ENCODE assay signal across 10 cellular contexts in the genomic region with DNA sequence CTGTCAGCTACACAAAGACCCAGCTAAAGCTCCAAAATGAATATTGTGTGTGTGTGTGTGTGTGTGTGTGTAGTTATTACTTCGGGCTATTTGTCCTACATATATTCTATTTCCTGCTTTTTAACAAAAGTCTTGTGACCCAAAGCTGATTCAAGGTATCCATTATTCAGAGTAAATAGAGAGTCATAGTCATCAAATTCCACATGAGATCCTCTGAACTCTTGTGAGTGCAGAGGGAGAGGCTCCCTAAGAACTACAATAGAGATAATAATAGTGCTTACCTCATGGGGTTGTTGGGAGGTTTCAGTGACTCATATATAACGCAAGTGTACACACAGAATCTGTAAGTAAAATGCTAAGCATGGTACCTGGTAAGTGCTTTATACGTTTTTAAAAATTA. TPM values are rescaled to one million over a fixed set of nuclear protein-coding genes. Genes with fewer than 3 reads are reported as not detected.
DNase-seq lines count a peak whose midpoint lies in the region; ATAC-seq, FAIRE-seq and TF ChIP-seq lines count a peak whose summit lies in the region.
"Had no signal": no experiment of that assay in that cellular context is flagged by ENCODE, and none has a peak within 500 bp of the region (broad histone marks: within the 10 kb centered on the region; RNA-seq: fewer than 3 reads in every experiment).

No MANE protein-coding gene starts in this region.

- H3K36me3 ChIP-seq in colonic mucosa (no peaks in the 10 kb centered on the region), osteoblast (ENCODE audit: insufficient read depth, low read length) (no peaks in the 10 kb centered on the region)
- H3K36me3 ChIP-seq: thyroid gland had no signal

- DNase-seq in GM12891 (ENCODE audit: insufficient read length, low spot score) (no peak), NCI-H460 (ENCODE audit: extremely low read depth, low read depth) (peak; percentile 37), colonic mucosa (no peak), osteoblast (ENCODE audit: insufficient read length, low spot score, missing footprints) (peak; percentile 91), cardiac septum (ENCODE audit: low spot score) (no peak), NCI-H82 (lab: John Stamatoyannopoulos, UW) (no peak)
- DNase-seq: NCI-H446 treated with DMSO at 0.1 percent for 48 hours, thyroid gland had no signal

- H3K4me1 ChIP-seq in colonic mucosa (peaks cover 5% of the 10 kb centered on the region), osteoblast (ENCODE audit: insufficient read depth, low read length) (peaks cover 44% of the 10 kb centered on the region)

- no peak overlapping the region for H3K9ac ChIP-seq in colonic mucosa (ENCODE audit: low read depth in 2 of 2, low read length in 2 of 2)

- H2AFZ ChIP-seq in osteoblast (ENCODE audit: low read length) = peak overlapping the region; percentile 66

- TF ChIP-seq POLR2A in GM12891 (IDR thresholded peaks at IDR 0.05; ENCODE audit: low read depth, low read length) = no peak

- H3K9me3 ChIP-seq in colonic mucosa = no peaks in the 10 kb centered on the region
- H3K9me3 ChIP-seq in osteoblast (ENCODE audit: low read depth, low read length) = no peaks in the 10 kb centered on the region
- H3K9me3 ChIP-seq: thyroid gland had no signal

- no peaks in the 10 kb centered on the region for H3K79me2 ChIP-seq in osteoblast (ENCODE audit: insufficient read depth, low read length)

- FAIRE-seq in GM12891 (lab: Jason Lieb, UNC) = peak; percentile 59

- ATAC-seq in GM18520 (IDR thresholded peaks at IDR 0.05; ENCODE audit: unreplicated experiment) (no peak), HG02623 (IDR thresholded peaks at IDR 0.05; ENCODE audit: unreplicated experiment) (no peak)

- no peaks in the 10 kb centered on the region for H4K20me1 ChIP-seq in osteoblast (ENCODE audit: insufficient read depth, low read length)

- peak overlapping the region; percentile 41 for H3K4me2 ChIP-seq in osteoblast (ENCODE audit: insufficient read depth, low read length)

- intact Hi-C loops in colonic mucosa (cut with DNase I) (no loop called here), cardiac septum (cut with DNase I) (no loop called here)

- TF ChIP-seq CTCF in colonic mucosa (IDR thresholded peaks at IDR 0.05) (no peak), osteoblast (IDR thresholded peaks at IDR 0.05; ENCODE audit: extremely low read depth, low read depth, low read length) (no peak)

- peak overlapping the region; percentile 36 for H3K27ac ChIP-seq in colonic mucosa
- H3K27ac ChIP-seq in osteoblast (ENCODE audit: low read depth, low read length) = peak overlapping the region; percentile 97
- H3K27ac ChIP-seq: thyroid gland had no signal

- H3K4me3 ChIP-seq in colonic mucosa = no peak overlapping the region
- H3K4me3 ChIP-seq in osteoblast (ENCODE audit: insufficient read depth, low read length) = no peak overlapping the region
- H3K4me3 ChIP-seq: thyroid gland had no signal

- H3K27me3 ChIP-seq in colonic mucosa (no peaks in the 10 kb centered on the region), osteoblast (ENCODE audit: insufficient read depth, low read length) (no peaks in the 10 kb centered on the region)
- H3K27me3 ChIP-seq: thyroid gland had no signal

TF ChIP-seq in GM12891, 5 proteins besides CTCF, POLR2A, EP300 and RAD21:
- TF ChIP-seq POU2F2 (IDR thresholded peaks at IDR 0.05; ENCODE audit: low read depth, low read length) (no peak), SPI1 (IDR thresholded peaks at IDR 0.05; ENCODE audit: low read depth, low read length) (no peak), POLR2AphosphoS5 (IDR thresholded peaks at IDR 0.05; ENCODE audit: low read depth, low read length) (no peak), TAF1 (IDR thresholded peaks at IDR 0.05; ENCODE audit: low read depth, low read length) (no peak)
TF ChIP-seq in GM12891: peak in this region for 0.

RNA-seq across cellular contexts. Expression of gene GPCPD1, which starts 43.8 kb away (rescaled TPM):
- polyA plus RNA-seq in GM12891 (2012; ENCODE audit: low read depth, missing spikeins) = 21.4 TPM
- total RNA-seq in NCI-H460 (2014; rRNA removed; shearing (Covaris generic)) = 4.4 and 6.0 TPM in 2 replicates
- 17.0 and 29.4 TPM in 2 replicates for polyA plus RNA-seq in NCI-H460 (2014; cell fraction: nucleus; rRNA removed)
- total RNA-seq in colonic mucosa (10 to 100 TPM; 26.6 to 28.6 TPM), osteoblast (22.4 and 23.9 TPM in 2 replicates), cardiac septum (17.3 TPM)

Comparison
In these comparisons a context has a peak if more than half of its experiments do, and no peak if none do; other contexts are left out.
1. DNase-seq: peak in NCI-H460 (single experiment) and osteoblast (single experiment); none in GM12891 (single experiment), colonic mucosa (single experiment), cardiac septum (single experiment) and NCI-H82 (single experiment).